In the genomic region with DNA sequence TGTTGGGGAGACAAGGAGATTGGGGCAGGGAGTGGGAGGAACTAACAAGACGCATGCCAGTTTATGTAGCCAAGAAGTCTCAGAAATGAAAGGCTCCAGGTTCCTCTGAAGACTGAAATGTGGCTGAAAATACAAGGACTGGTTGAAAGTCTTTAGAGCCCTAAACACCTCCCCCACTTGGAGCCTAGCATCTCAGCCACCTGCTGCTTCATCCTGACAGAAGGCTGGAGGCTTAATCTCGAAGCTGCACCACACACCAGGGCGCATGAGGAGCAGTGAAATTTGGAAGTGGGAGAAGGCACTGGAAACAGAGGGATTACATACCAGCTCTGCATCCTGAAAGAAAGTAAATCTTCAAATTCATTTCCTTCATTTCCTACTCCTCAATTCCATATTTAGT, we compare ENCODE assay signal across 1 cellular context.
TF ChIP-seq lines count a peak whose summit lies in the region.

No MANE protein-coding gene starts in this region.

TF ChIP-seq in GM23338, 12 proteins besides CTCF, POLR2A, EP300 and RAD21:
- no peak for TF ChIP-seq EZH2phosphoT487 (IDR thresholded peaks at IDR 0.05; ENCODE audit: unreplicated experiment)
- no peak for TF ChIP-seq ZNF462 (CRISPR knock-in tag; IDR thresholded peaks at IDR 0.05)
- no peak for TF ChIP-seq REST (IDR thresholded peaks at IDR 0.05; ENCODE audit: unreplicated experiment)
- no peak for TF ChIP-seq POLR2AphosphoS5 (IDR thresholded peaks at IDR 0.05; ENCODE audit: low read depth)
- TF ChIP-seq ZNF331 (CRISPR knock-in tag; IDR thresholded peaks at IDR 0.05; ENCODE audit: low read depth): no peak
- TF ChIP-seq EZH2 (IDR thresholded peaks at IDR 0.05; ENCODE audit: low read depth, unreplicated experiment): no peak
- no peak for TF ChIP-seq NANOG (IDR thresholded peaks at IDR 0.05; ENCODE audit: borderline replicate concordance)
- TF ChIP-seq, protein P1, sequence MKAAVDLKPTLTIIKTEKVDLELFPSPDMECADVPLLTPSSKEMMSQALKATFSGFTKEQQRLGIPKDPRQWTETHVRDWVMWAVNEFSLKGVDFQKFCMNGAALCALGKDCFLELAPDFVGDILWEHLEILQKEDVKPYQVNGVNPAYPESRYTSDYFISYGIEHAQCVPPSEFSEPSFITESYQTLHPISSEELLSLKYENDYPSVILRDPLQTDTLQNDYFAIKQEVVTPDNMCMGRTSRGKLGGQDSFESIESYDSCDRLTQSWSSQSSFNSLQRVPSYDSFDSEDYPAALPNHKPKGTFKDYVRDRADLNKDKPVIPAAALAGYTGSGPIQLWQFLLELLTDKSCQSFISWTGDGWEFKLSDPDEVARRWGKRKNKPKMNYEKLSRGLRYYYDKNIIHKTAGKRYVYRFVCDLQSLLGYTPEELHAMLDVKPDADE (IDR thresholded peaks at IDR 0.05): no peak
